In genomic region chr5:126503602-126504104, GRCh38 we compare ENCODE assay signal across 9 cellular contexts.
DNase-seq lines count a peak whose midpoint lies in the region; ATAC-seq and TF ChIP-seq lines count a peak whose summit lies in the region.
"Had no signal": no experiment of that assay in that cellular context is flagged by ENCODE, and none has a peak within 500 bp of the region (broad histone marks: within the 10 kb centered on the region; RNA-seq: fewer than 3 reads in every experiment).

No MANE protein-coding gene starts in this region.

- WGBS in thyroid gland, 2 donors, result 15 to 20% methylated on average over 5 of the region's 5 CpGs

- intact Hi-C loops in left lung (cut with DNase I), result no loop called here
- intact Hi-C loops in thyroid gland (cut with DNase I), result no loop called here

- DNase-seq in activated CD4-positive, alpha-beta T cell treated with anti-CD3 and anti-CD28 coated beads for 48 hours, result peak; percentile 13
- DNase-seq in activated CD4-positive, alpha-beta T cell treated with anti-CD3 and anti-CD28 coated beads, Interleukin-2, amount 50 U/mL, for 48 hours, result no peak
- peak; percentile 84 for DNase-seq in choroid plexus epithelial cell (ENCODE audit: low read depth)
- DNase-seq in left lung, result peak in 1 of 2 donors; percentile 43
- peak; percentile 31 to 46 for DNase-seq in thyroid gland
- DNase-seq in SHP77 treated with DMSO at 0.1 percent for 48 hours (lab: John Stamatoyannopoulos, UW), result no peak
- DNase-seq: stimulated activated CD4-positive, alpha-beta T cell treated with anti-CD3 and anti-CD28 coated beads, Interleukin-4, amount 100 ng/mL, for 1 hour had no signal

- peak overlapping the region; percentile 10 to 57 for H3K27ac ChIP-seq in left lung
- peak overlapping the region; percentile 45 to 51 (median 48) for H3K27ac ChIP-seq in thyroid gland

- no peak for TF ChIP-seq POLR2A in thyroid gland (IDR thresholded peaks at IDR 0.05)

- H3K27me3 ChIP-seq in left lung, result no peaks in the 10 kb centered on the region
- no peaks in the 10 kb centered on the region for H3K27me3 ChIP-seq in thyroid gland

- peak; percentile 85 for ATAC-seq in left lung
- ATAC-seq in HG02623 (IDR thresholded peaks at IDR 0.05; ENCODE audit: unreplicated experiment), result no peak
- ATAC-seq in GM18868 (IDR thresholded peaks at IDR 0.05; ENCODE audit: unreplicated experiment), result no peak

- H3K9me3 ChIP-seq in left lung (no peaks in the 10 kb centered on the region), thyroid gland (no peaks in the 10 kb centered on the region)

- no peak for TF ChIP-seq CTCF in choroid plexus epithelial cell (conservative IDR thresholded peaks at IDR 0.05; ENCODE audit: low read depth, low read length)
- no peak for TF ChIP-seq CTCF in left lung (IDR thresholded peaks at IDR 0.05)
- no peak for TF ChIP-seq CTCF in thyroid gland (IDR thresholded peaks at IDR 0.05)

- H3K4me1 ChIP-seq in left lung, result peaks cover 6 to 12% of the 10 kb centered on the region in 2 donors
- H3K4me1 ChIP-seq in thyroid gland, result peaks cover 24 to 33% of the 10 kb centered on the region in 2 donors

- H3K4me3 ChIP-seq in choroid plexus epithelial cell (ENCODE audit: low read depth, low read length) (no peak overlapping the region), left lung (no peak overlapping the region), thyroid gland (replicated peaks in 1 of 3) (no peak overlapping the region)

- H3K36me3 ChIP-seq in left lung, result no peaks in the 10 kb centered on the region
- no peaks in the 10 kb centered on the region for H3K36me3 ChIP-seq in thyroid gland

Comparison
In these comparisons a context has a peak if more than half of its experiments do, and no peak if none do; other contexts are left out.
1. DNase-seq: peak in activated CD4-positive, alpha-beta T cell treated with anti-CD3 and anti-CD28 coated beads for 48 hours (single experiment), choroid plexus epithelial cell (single experiment) and thyroid gland (2 of 2); none in activated CD4-positive, alpha-beta T cell treated with anti-CD3 and anti-CD28 coated beads, Interleukin-2, amount 50 U/mL, for 48 hours (0 of 2) and SHP77 treated with DMSO at 0.1 percent for 48 hours (single experiment).